Comparison of ENCODE assay signal across 18 cellular contexts in genomic region chr9:35845824-35846771, GRCh38. TPM values are rescaled to one million over a fixed set of nuclear protein-coding genes. Genes with fewer than 3 reads are reported as not detected.
DNase-seq lines count a peak whose midpoint lies in the region; ATAC-seq lines count a peak whose summit lies in the region.
"Had no signal": no experiment of that assay in that cellular context is flagged by ENCODE, and none has a peak within 500 bp of the region (broad histone marks: within the 10 kb centered on the region; RNA-seq: fewer than 3 reads in every experiment).

No MANE protein-coding gene starts in this region.

- H2BK120ac ChIP-seq in mesendoderm (ENCODE audit: low read depth, low read length), result no peak overlapping the region

- no peaks in the 10 kb centered on the region for H3K36me3 ChIP-seq in mesendoderm (ENCODE audit: control insufficient read depth, insufficient read depth, low read length)

- H3K4ac ChIP-seq in mesendoderm (ENCODE audit: low read depth, low read length), result no peak overlapping the region

- H3K4me1 ChIP-seq in mesendoderm (ENCODE audit: control insufficient read depth, low read depth, low read length), result peaks cover 4% of the 10 kb centered on the region

- no peaks in the 10 kb centered on the region for H3K27me3 ChIP-seq in mesendoderm (ENCODE audit: insufficient read depth, low read length, poor library complexity)

- H3K4me3 ChIP-seq in mesendoderm (ENCODE audit: low read length), result peak overlapping the region; percentile 53
- H3K4me3 ChIP-seq: GM23248 had no signal

- H2BK15ac ChIP-seq in mesendoderm (replicated peaks; ENCODE audit: low read depth), result no peak overlapping the region

- no peaks in the 10 kb centered on the region for H3K79me2 ChIP-seq in mesendoderm (ENCODE audit: control insufficient read depth, insufficient read depth, low read length)

- no peak overlapping the region for H2AK5ac ChIP-seq in mesendoderm (ENCODE audit: low read length)

- no peak overlapping the region for H4K5ac ChIP-seq in mesendoderm (ENCODE audit: low read length)

- H3K4me2 ChIP-seq in mesendoderm (ENCODE audit: low read length), result peak overlapping the region; percentile 94

- no peak overlapping the region for H4K8ac ChIP-seq in mesendoderm (ENCODE audit: low read depth, low read length)

- H2BK5ac ChIP-seq in mesendoderm (ENCODE audit: low read length), result no peak overlapping the region

- no peaks in the 10 kb centered on the region for H3K79me1 ChIP-seq in mesendoderm (ENCODE audit: low read length)

- WGBS in mesendoderm (ENCODE audit: extremely low coverage, insufficient coverage, low lambda C conversion rate), result no CpG with 5 or more reads among the region's 53 CpGs

- no peak overlapping the region for H3K18ac ChIP-seq in mesendoderm (ENCODE audit: low read length)

- peak overlapping the region; percentile 86 for H3K56ac ChIP-seq in mesendoderm (ENCODE audit: low read length)

- peak overlapping the region; percentile 61 for H3K9ac ChIP-seq in mesendoderm (ENCODE audit: low read length)
- H3K9ac ChIP-seq: GM23248 had no signal

- ATAC-seq in HG03521 (IDR thresholded peaks at IDR 0.05; ENCODE audit: unreplicated experiment), result no peak

- DNase-seq in NCI-H2227 (lab: John Stamatoyannopoulos, UW; ENCODE audit: unreplicated experiment) (peak; percentile 26), NCI-H2227 treated with DMSO at 0.1 percent for 48 hours (lab: John Stamatoyannopoulos, UW) (no peak), mesendoderm (peak; percentile 59), Kasumi-1 (lab: John Stamatoyannopoulos, UW) (no peak), C1 segment of cervical spinal cord (lab: John Stamatoyannopoulos, UW) (no peak)
- DNase-seq: activated CD4-positive, alpha-beta T cell treated with anti-CD3 and anti-CD28 coated beads for 1 hour; activated naive CD4-positive, alpha-beta T cell treated with anti-CD3 and anti-CD28 coated beads for 36 hours; DND-41; effector CD8-positive, alpha-beta T cell; GM23248; hippocampal formation; KG1; nucleus accumbens had no signal

- H3K23ac ChIP-seq in mesendoderm (ENCODE audit: low read length), result no peak overlapping the region

- H3K27ac ChIP-seq in cingulate gyrus (ENCODE audit: low read depth, low read length) (peak overlapping the region; percentile 50), mesendoderm (ENCODE audit: low read depth, low read length) (no peak overlapping the region), temporal lobe (ENCODE audit: low read depth, low read length) (peak overlapping the region; percentile 65)

RNA-seq across cellular contexts. Expression of gene TMEM8B, which starts 17.1 kb away (rescaled TPM):
- 1.6 TPM for polyA plus RNA-seq in mesendoderm (2013, experiment 1 of 2)
- polyA plus RNA-seq in mesendoderm (2013, experiment 2 of 2), result 1.5 TPM
- total RNA-seq in temporal lobe, result 8.4 TPM

RNA-seq across cellular contexts. Expression of gene FAM221B, which starts 17.6 kb away (rescaled TPM):
- not detected for polyA plus RNA-seq in mesendoderm (2013, experiment 1 of 2)
- polyA plus RNA-seq in mesendoderm (2013, experiment 2 of 2), result not detected
- not detected for total RNA-seq in temporal lobe
- total RNA-seq: A172; activated naive CD4-positive, alpha-beta T cell treated with anti-CD3 and anti-CD28 coated beads for 36 hours; GM23248 had no signal
- polyA plus RNA-seq: GM23248, urinary bladder had no signal

RNA-seq across cellular contexts. Expression of gene OR13J1, which starts 24.1 kb away (rescaled TPM):
- polyA plus RNA-seq in mesendoderm (2013, experiment 1 of 2), result not detected
- polyA plus RNA-seq in mesendoderm (2013, experiment 2 of 2), result not detected
- not detected for total RNA-seq in temporal lobe
- total RNA-seq: A172; activated naive CD4-positive, alpha-beta T cell treated with anti-CD3 and anti-CD28 coated beads for 36 hours; GM23248; urinary bladder had no signal
- polyA plus RNA-seq: GM23248, urinary bladder had no signal

RNA-seq across cellular contexts. Expression of gene HINT2, which starts 31.3 kb away (rescaled TPM):
- 28.3 TPM for polyA plus RNA-seq in mesendoderm (2013, experiment 1 of 2)
- 29.5 TPM for polyA plus RNA-seq in mesendoderm (2013, experiment 2 of 2)
- 11.1 TPM for total RNA-seq in temporal lobe

RNA-seq across cellular contexts. Expression of gene SPAG8, which starts 34.0 kb away (rescaled TPM):
- polyA plus RNA-seq in mesendoderm (2013, experiment 1 of 2), result 0.08 TPM
- 0.14 TPM for polyA plus RNA-seq in mesendoderm (2013, experiment 2 of 2)
- total RNA-seq in temporal lobe, result 2.0 TPM

Comparison
In these comparisons a context has a peak if more than half of its experiments do, and no peak if none do; other contexts are left out.
1. DNase-seq: peak in NCI-H2227 (single experiment) and mesendoderm (single experiment); none in NCI-H2227 treated with DMSO at 0.1 percent for 48 hours (single experiment), Kasumi-1 (0 of 2) and C1 segment of cervical spinal cord (0 of 14).